26 cellular contexts compared by ENCODE assay signal in genomic region chr4:1737666-1738065, GRCh38. TPM values are rescaled to one million over a fixed set of nuclear protein-coding genes. Genes with fewer than 3 reads are reported as not detected.
A peak's percentile ranks its signal among the peaks of the same experiment; 100 is the strongest.
DNase-seq lines count a peak whose midpoint lies in the region; ATAC-seq, FAIRE-seq and TF ChIP-seq lines count a peak whose summit lies in the region.
"Had no signal": no experiment of that assay in that cellular context is flagged by ENCODE, and none has a peak within 500 bp of the region (broad histone marks: within the 10 kb centered on the region; RNA-seq: fewer than 3 reads in every experiment).

No MANE protein-coding gene starts in this region.

- WGBS in K562 (ENCODE audit: insufficient coverage, low coverage, missing lambda C conversion rate): 93% methylated on average over 8 of the region's 15 CpGs

- TF ChIP-seq EP300 in K562 (IDR thresholded peaks at IDR 0.05; ENCODE audit: low read length): no peak

- H3K4me3 Mint-ChIP-seq in HFFc6 (no peak overlapping the region), endothelial cell (ENCODE audit: unreplicated experiment) (peak overlapping the region; percentile 37)
- H3K4me3 Mint-ChIP-seq: CD14-positive monocyte; CD4-positive, alpha-beta memory T cell; CD4-positive, CD25-positive, alpha-beta regulatory T cell; CD8-positive, alpha-beta memory T cell had no signal

- in situ Hi-C loops in K562 (cut with MboI): no loop called here

- intact Hi-C loops in K562 (cut with micrococcal nuclease): no loop called here

- H3K27ac ChIP-seq in K562 (ENCODE audit: extremely low read depth, low read depth, low read length): no peak overlapping the region
- H3K27ac ChIP-seq: BLaER1 had no signal

- no peaks in the 10 kb centered on the region for H3K9me1 ChIP-seq in K562 (ENCODE audit: control insufficient read depth, insufficient read depth, low read length)

- H3K4me3 ChIP-seq in K562: no peak overlapping the region
- H3K4me3 ChIP-seq: GM12878 had no signal

- 0 out of 3 replicates have a peak, but pooled peaks cover 4% of the 10 kb centered on the region for H3K79me2 ChIP-seq in K562 (ENCODE audit: control insufficient read depth, insufficient read depth, low read length)

- peaks cover 8% of the 10 kb centered on the region for H3K9me3 ChIP-seq in K562 (replicated peaks; ENCODE audit: control insufficient read depth, insufficient read depth, low read depth, low read length)
- H3K9me3 ChIP-seq: BE2C had no signal

- peaks cover 13% of the 10 kb centered on the region for H3K9me3 Mint-ChIP-seq in HFFc6
- peaks cover 7% of the 10 kb centered on the region for H3K9me3 Mint-ChIP-seq in endothelial cell (ENCODE audit: unreplicated experiment)

- H3K36me3 ChIP-seq in K562 (ENCODE audit: control insufficient read depth, insufficient read depth, low read length): peaks cover 97% of the 10 kb centered on the region

- TF ChIP-seq RAD21 in K562 (CRISPR knock-in tag; conservative IDR thresholded peaks at IDR 0.05 in 1 of 2, IDR thresholded peaks at IDR 0.05 in 1 of 2): no peak

- H3K27ac Mint-ChIP-seq in HFFc6: no peak overlapping the region
- H3K27ac Mint-ChIP-seq in endothelial cell (ENCODE audit: unreplicated experiment): no peak overlapping the region
- H3K27ac Mint-ChIP-seq: CD4-positive, CD25-positive, alpha-beta regulatory T cell had no signal

- DNase-seq in HFFc6 (no peak), K562 (ENCODE audit: extremely low read depth in 1 of 4, low spot score in 3 of 4) (no peak), endothelial cell (ENCODE audit: low spot score) (no peak), NOMO-1 (lab: John Stamatoyannopoulos, UW; ENCODE audit: unreplicated experiment in 2 of 2) (no peak), germinal center (ENCODE audit: low spot score) (no peak)
- DNase-seq: 8988T; ACHN; BE2C; C1 segment of cervical spinal cord; CD4-positive, alpha-beta memory T cell; CD4-positive, CD25-positive, alpha-beta regulatory T cell; CD8-positive, alpha-beta memory T cell; COR-L47; DMS 273 treated with DMSO at 0.1 percent for 48 hours; DMS153; DMS53; DMS79; DND-41; EL; GDM1 had no signal

- H3K27me3 ChIP-seq in K562 (ENCODE audit: control insufficient read depth in 2 of 2, insufficient read depth in 2 of 2, low read length in 2 of 2): no peaks in the 10 kb centered on the region
- H3K27me3 ChIP-seq: BE2C, BLaER1 had no signal

- CTCF ChIA-PET in K562 (lab: Yijun Ruan, JAX; ENCODE audit: low intra/inter-chr PET ratio): no interaction called here

- TF ChIP-seq POLR2A in K562 (conservative IDR thresholded peaks at IDR 0.05): no peak

- 0 out of 2 replicates have a peak, but pooled peaks have one; percentile 15 for TF ChIP-seq CTCF in HFFc6 (IDR thresholded peaks at IDR 0.05)
- TF ChIP-seq CTCF in K562 (IDR thresholded peaks at IDR 0.05 in 2 of 3, conservative IDR thresholded peaks at IDR 0.05 in 1 of 3; ENCODE audit: insufficient read depth in 2 of 3, low read depth in 1 of 3, low read length in 3 of 3): no peak
- no peak for TF ChIP-seq CTCF in endothelial cell (IDR thresholded peaks at IDR 0.05; ENCODE audit: unreplicated experiment)

- 0 out of 2 replicates have a peak, but pooled peaks cover 1% of the 10 kb centered on the region for H4K20me1 ChIP-seq in K562 (replicated peaks; ENCODE audit: control insufficient read depth, insufficient read depth, low read length)

- H3K9ac ChIP-seq in K562 (ENCODE audit: insufficient read depth in 1 of 2, low read depth in 2 of 2, low read length in 2 of 2): no peak overlapping the region
- H3K9ac ChIP-seq: BLaER1 had no signal

- no peak overlapping the region for H2AFZ ChIP-seq in K562 (ENCODE audit: low read depth, low read length)

- no TSS peak for BruUV-seq in K562 (replicated peaks; lab: Mats Ljungman, UMichigan)

- H3K27me3 Mint-ChIP-seq in HFFc6 (ENCODE audit: insufficient read depth): peaks cover 1% of the 10 kb centered on the region; the same call in 1 of the 2 replicates
- H3K27me3 Mint-ChIP-seq in endothelial cell (ENCODE audit: unreplicated experiment): peaks cover 6% of the 10 kb centered on the region
- H3K27me3 Mint-ChIP-seq: CD4-positive, alpha-beta memory T cell; CD4-positive, CD25-positive, alpha-beta regulatory T cell; CD8-positive, alpha-beta memory T cell had no signal

- H3K36me3 Mint-ChIP-seq in HFFc6 (ENCODE audit: low read depth) (peaks cover 22% of the 10 kb centered on the region), endothelial cell (ENCODE audit: low read depth, unreplicated experiment) (peaks cover 40% of the 10 kb centered on the region)

- no peak overlapping the region for H3K4me2 ChIP-seq in K562 (ENCODE audit: insufficient read depth, low read length)
- H3K4me2 ChIP-seq: BLaER1 had no signal

- FAIRE-seq in K562 (lab: Jason Lieb, UNC): no peak
- FAIRE-seq: A204.1, GM12878, GM12892, GM18507 had no signal

- no peak for ATAC-seq in K562
- ATAC-seq: GM12878 had no signal

- no peaks in the 10 kb centered on the region for H3K4me1 Mint-ChIP-seq in HFFc6 (ENCODE audit: low read depth)
- H3K4me1 Mint-ChIP-seq in endothelial cell (ENCODE audit: unreplicated experiment): no peaks in the 10 kb centered on the region
- H3K4me1 Mint-ChIP-seq: CD4-positive, alpha-beta memory T cell; CD4-positive, CD25-positive, alpha-beta regulatory T cell; CD8-positive, alpha-beta memory T cell had no signal

- peaks cover 0 to 12% of the 10 kb centered on the region in 2 experiments; a peak in 1 of 5 replicates for H3K4me1 ChIP-seq in K562 (replicated peaks in 1 of 2; ENCODE audit: control insufficient read depth in 2 of 2, insufficient read depth in 2 of 2, low read length in 2 of 2)
- H3K4me1 ChIP-seq: BE2C had no signal

- POLR2A ChIA-PET in K562 (lab: Yijun Ruan, JAX): interaction anchor here (0.6 to 1.0 kb wide), 4 partner anchors 10 to 570 kb away, joined by 3 read pairs; no protein-coding TSS in a partner anchor

RNA-seq across cellular contexts. Expression of gene TACC3, which starts 16.3 kb away (rescaled TPM):
- 10 to 100 TPM; 44.2 to 95.3 (median 93.3) TPM for total RNA-seq in HFFc6 (2021; fragmentation: NEBNext Ultra II Directional; extraction: Animal tissue kit (Norgen Biotek cat#: 25700))
- total RNA-seq in K562 (2011; cell fraction: chromatin; rRNA removed; ENCODE audit: low replicate concordance): 114 and 225 TPM in 2 replicates
- total RNA-seq in K562 (2011; cell fraction: nucleolus; rRNA removed): 114 and 126 TPM in 2 replicates
- 94.5 and 103 TPM in 2 replicates for total RNA-seq in K562 (2011; cell fraction: nucleoplasm; rRNA removed)
- total RNA-seq in K562 (2014; rRNA removed) (66.3 and 80.2 TPM in 2 replicates), K562 (2014; rRNA removed; fragmentation: Illumina TruSeq; extraction: Trizol) (47.1 and 49.7 TPM in 2 replicates), K562 (2015; rRNA removed; fragmentation: Illumina TruSeq; extraction: Trizol) (52.1 and 55.6 TPM in 2 replicates), K562 (2021) (112 and 122 TPM in 2 replicates), endothelial cell (ENCODE audit: unreplicated experiment) (42.2 TPM)
- polyA plus RNA-seq in K562 (2011; rRNA removed) (50.3 and 50.8 TPM in 2 replicates), K562 (2014; fragmentation: Illumina TruSeq; extraction: Trizol) (95.2 and 122 TPM in 2 replicates), K562 (2014; fragmentation: Nextera tagmentation; extraction: Ambion mirVana) (1 to 10 TPM; 1.9 to 2.8 TPM), K562 (2014; rRNA removed) (90.1 and 102 TPM in 2 replicates)
- polyA plus RNA-seq in K562 (2011; cell fraction: cytosol; rRNA removed): 45.2 and 61.0 TPM in 2 replicates
- 150 and 212 TPM in 2 replicates for polyA plus RNA-seq in K562 (2011; cell fraction: nucleus; rRNA removed)
- polyA plus RNA-seq in K562 (2012): 93.9 and 100.0 TPM in 2 replicates
- polyA minus RNA-seq in K562 (2011; rRNA and poly(A)+ RNA removed): 16.5 and 18.3 TPM in 2 replicates
- 37.4 and 55.6 TPM in 2 replicates for polyA minus RNA-seq in K562 (2011; cell fraction: cytosol; rRNA and poly(A)+ RNA removed)
- polyA minus RNA-seq in K562 (2011; cell fraction: nucleus; rRNA and poly(A)+ RNA removed): 40.5 and 49.1 TPM in 2 replicates

RNA-seq across cellular contexts. Expression of gene TMEM129, which starts 16.5 kb away (rescaled TPM):
- total RNA-seq in HFFc6 (2021; fragmentation: NEBNext Ultra II Directional; extraction: Animal tissue kit (Norgen Biotek cat#: 25700)): 10 to 100 TPM; 24.6 to 36.7 (median 27.7) TPM
- total RNA-seq in K562 (2011; cell fraction: chromatin; rRNA removed; ENCODE audit: low replicate concordance): 25.4 and 79.9 TPM in 2 replicates
- 85.2 and 91.1 TPM in 2 replicates for total RNA-seq in K562 (2011; cell fraction: nucleolus; rRNA removed)
- 51.7 and 55.1 TPM in 2 replicates for total RNA-seq in K562 (2011; cell fraction: nucleoplasm; rRNA removed)
- total RNA-seq in K562 (2014; rRNA removed) (34.3 and 44.0 TPM in 2 replicates), K562 (2014; rRNA removed; fragmentation: Illumina TruSeq; extraction: Trizol) (5.8 and 7.8 TPM in 2 replicates), K562 (2015; rRNA removed; fragmentation: Illumina TruSeq; extraction: Trizol) (18.4 and 20.4 TPM in 2 replicates), K562 (2021) (40.0 and 40.3 TPM in 2 replicates), endothelial cell (ENCODE audit: unreplicated experiment) (27.2 TPM)
- polyA plus RNA-seq in K562 (2011; rRNA removed) (17.9 and 28.9 TPM in 2 replicates), K562 (2014; fragmentation: Illumina TruSeq; extraction: Trizol) (18.8 and 24.3 TPM in 2 replicates), K562 (2014; fragmentation: Nextera tagmentation; extraction: Ambion mirVana) (under 1 TPM; 0.34 to 0.53 TPM), K562 (2014; rRNA removed) (42.9 and 47.2 TPM in 2 replicates)
- polyA plus RNA-seq in K562 (2011; cell fraction: cytosol; rRNA removed): 37.3 and 93.7 TPM in 2 replicates
- 100 and 135 TPM in 2 replicates for polyA plus RNA-seq in K562 (2011; cell fraction: nucleus; rRNA removed)
- 23.2 and 37.4 TPM in 2 replicates for polyA plus RNA-seq in K562 (2012)
- polyA minus RNA-seq in K562 (2011; rRNA and poly(A)+ RNA removed): 5.4 and 10.2 TPM in 2 replicates
- polyA minus RNA-seq in K562 (2011; cell fraction: cytosol; rRNA and poly(A)+ RNA removed): 23.7 and 31.6 TPM in 2 replicates
- 19.1 and 20.1 TPM in 2 replicates for polyA minus RNA-seq in K562 (2011; cell fraction: nucleus; rRNA and poly(A)+ RNA removed)

RNA-seq across cellular contexts. Expression of gene SLBP, which starts 25.5 kb away (rescaled TPM):
- 10 to 100 TPM; 44.7 to 61.9 (median 58.4) TPM for total RNA-seq in HFFc6 (2021; fragmentation: NEBNext Ultra II Directional; extraction: Animal tissue kit (Norgen Biotek cat#: 25700))
- 30.7 and 52.5 TPM in 2 replicates for total RNA-seq in K562 (2011; cell fraction: chromatin; rRNA removed; ENCODE audit: low replicate concordance)
- total RNA-seq in K562 (2011; cell fraction: nucleolus; rRNA removed): 27.1 and 28.9 TPM in 2 replicates
- 42.8 and 65.1 TPM in 2 replicates for total RNA-seq in K562 (2011; cell fraction: nucleoplasm; rRNA removed)
- total RNA-seq in K562 (2014; rRNA removed): 185 and 221 TPM in 2 replicates
- 161 and 175 TPM in 2 replicates for total RNA-seq in K562 (2014; rRNA removed; fragmentation: Illumina TruSeq; extraction: Trizol)
- total RNA-seq in K562 (2015; rRNA removed; fragmentation: Illumina TruSeq; extraction: Trizol): 148 and 164 TPM in 2 replicates
- 123 and 128 TPM in 2 replicates for total RNA-seq in K562 (2021)
- polyA plus RNA-seq in K562 (2011; rRNA removed): 121 and 191 TPM in 2 replicates
- polyA plus RNA-seq in K562 (2011; cell fraction: cytosol; rRNA removed): 86.2 and 92.0 TPM in 2 replicates
- polyA plus RNA-seq in K562 (2011; cell fraction: nucleus; rRNA removed): 39.9 and 51.3 TPM in 2 replicates
- polyA plus RNA-seq in K562 (2012): 91.7 and 104 TPM in 2 replicates
- polyA plus RNA-seq in K562 (2014; fragmentation: Illumina TruSeq; extraction: Trizol): 171 and 214 TPM in 2 replicates
- polyA plus RNA-seq in K562 (2014; fragmentation: Nextera tagmentation; extraction: Ambion mirVana): 10 to 100 TPM; 49.4 to 81.8 TPM
- 157 and 162 TPM in 2 replicates for polyA plus RNA-seq in K562 (2014; rRNA removed)
- 103 and 121 TPM in 2 replicates for polyA minus RNA-seq in K562 (2011; rRNA and poly(A)+ RNA removed)
- 51.2 and 63.8 TPM in 2 replicates for polyA minus RNA-seq in K562 (2011; cell fraction: cytosol; rRNA and poly(A)+ RNA removed)
- 14.9 and 23.8 TPM in 2 replicates for polyA minus RNA-seq in K562 (2011; cell fraction: nucleus; rRNA and poly(A)+ RNA removed)
- total RNA-seq in endothelial cell (ENCODE audit: unreplicated experiment): 33.2 TPM

RNA-seq across cellular contexts. Expression of gene FAM53A, which starts 53.6 kb away (rescaled TPM):
- 1 to 10 TPM; 2.3 to 3.2 (median 2.7) TPM for total RNA-seq in HFFc6 (2021; fragmentation: NEBNext Ultra II Directional; extraction: Animal tissue kit (Norgen Biotek cat#: 25700))
- total RNA-seq in K562 (2011; cell fraction: chromatin; rRNA removed; ENCODE audit: low replicate concordance): 3.4 and 8.9 TPM in 2 replicates
- total RNA-seq in K562 (2011; cell fraction: nucleolus; rRNA removed): 2.8 and 3.7 TPM in 2 replicates
- 2.1 and 2.4 TPM in 2 replicates for total RNA-seq in K562 (2011; cell fraction: nucleoplasm; rRNA removed)
- total RNA-seq in K562 (2014; rRNA removed) (1.8 and 2.6 TPM in 2 replicates), K562 (2014; rRNA removed; fragmentation: Illumina TruSeq; extraction: Trizol) (0.76 TPM in 1 of 2 replicates, not detected in the other), K562 (2015; rRNA removed; fragmentation: Illumina TruSeq; extraction: Trizol) (1.1 TPM in 2 replicates), K562 (2021) (1.6 and 2.0 TPM in 2 replicates), endothelial cell (ENCODE audit: unreplicated experiment) (1.8 TPM)
- polyA plus RNA-seq in K562 (2011; rRNA removed) (0.53 and 1.3 TPM in 2 replicates), K562 (2014; fragmentation: Illumina TruSeq; extraction: Trizol) (0.62 and 1.4 TPM in 2 replicates), K562 (2014; fragmentation: Nextera tagmentation; extraction: Ambion mirVana) (not detected), K562 (2014; rRNA removed) (1.4 and 2.7 TPM in 2 replicates)
- 1.7 and 2.5 TPM in 2 replicates for polyA plus RNA-seq in K562 (2011; cell fraction: cytosol; rRNA removed)
- polyA plus RNA-seq in K562 (2011; cell fraction: nucleus; rRNA removed): 1.9 and 2.9 TPM in 2 replicates
- 1.4 and 2.1 TPM in 2 replicates for polyA plus RNA-seq in K562 (2012)
- polyA minus RNA-seq in K562 (2011; rRNA and poly(A)+ RNA removed): 0.45 and 1.1 TPM in 2 replicates
- 2.6 and 3.8 TPM in 2 replicates for polyA minus RNA-seq in K562 (2011; cell fraction: cytosol; rRNA and poly(A)+ RNA removed)
- 1.00 and 1.8 TPM in 2 replicates for polyA minus RNA-seq in K562 (2011; cell fraction: nucleus; rRNA and poly(A)+ RNA removed)

RNA-seq across cellular contexts. Expression of gene FGFR3, which starts 55.4 kb away (rescaled TPM):
- total RNA-seq in HFFc6 (2021; fragmentation: NEBNext Ultra II Directional; extraction: Animal tissue kit (Norgen Biotek cat#: 25700)): 1 to 10 TPM in 1 of 6 experiments, under 1 TPM in 5; 0.59 to 1.6 (median 0.75) TPM
- 54.4 and 166 TPM in 2 replicates for total RNA-seq in K562 (2011; cell fraction: chromatin; rRNA removed; ENCODE audit: low replicate concordance)
- 200 and 208 TPM in 2 replicates for total RNA-seq in K562 (2011; cell fraction: nucleolus; rRNA removed)
- total RNA-seq in K562 (2011; cell fraction: nucleoplasm; rRNA removed): 76.8 and 80.7 TPM in 2 replicates
- 39.9 and 43.8 TPM in 2 replicates for total RNA-seq in K562 (2014; rRNA removed)
- total RNA-seq in K562 (2014; rRNA removed; fragmentation: Illumina TruSeq; extraction: Trizol): 6.3 and 6.5 TPM in 2 replicates
- 12.7 and 14.1 TPM in 2 replicates for total RNA-seq in K562 (2015; rRNA removed; fragmentation: Illumina TruSeq; extraction: Trizol)
- 47.8 and 60.4 TPM in 2 replicates for total RNA-seq in K562 (2021)
- polyA plus RNA-seq in K562 (2011; rRNA removed): 20.4 and 21.7 TPM in 2 replicates
- 18.7 and 54.2 TPM in 2 replicates for polyA plus RNA-seq in K562 (2011; cell fraction: cytosol; rRNA removed)
- polyA plus RNA-seq in K562 (2011; cell fraction: nucleus; rRNA removed): 176 and 334 TPM in 2 replicates
- 15.0 and 22.4 TPM in 2 replicates for polyA plus RNA-seq in K562 (2012)
- 8.4 and 22.9 TPM in 2 replicates for polyA plus RNA-seq in K562 (2014; fragmentation: Illumina TruSeq; extraction: Trizol)
- 1 to 10 TPM; 1.2 to 1.7 TPM for polyA plus RNA-seq in K562 (2014; fragmentation: Nextera tagmentation; extraction: Ambion mirVana)
- polyA plus RNA-seq in K562 (2014; rRNA removed): 48.9 and 51.5 TPM in 2 replicates
- 3.9 and 9.3 TPM in 2 replicates for polyA minus RNA-seq in K562 (2011; rRNA and poly(A)+ RNA removed)
- 30.2 and 37.6 TPM in 2 replicates for polyA minus RNA-seq in K562 (2011; cell fraction: cytosol; rRNA and poly(A)+ RNA removed)
- polyA minus RNA-seq in K562 (2011; cell fraction: nucleus; rRNA and poly(A)+ RNA removed): 59.1 and 74.0 TPM in 2 replicates
- 1.0 TPM for total RNA-seq in endothelial cell (ENCODE audit: unreplicated experiment)
- polyA plus RNA-seq: CD14-positive monocyte; CD4-positive, alpha-beta memory T cell; CD4-positive, CD25-positive, alpha-beta regulatory T cell; CD8-positive, alpha-beta memory T cell had no signal
